In genomic region chr12:47795121-47795813, GRCh38 we compare ENCODE assay signal across 24 cellular contexts. TPM values are rescaled to one million over a fixed set of nuclear protein-coding genes. Genes with fewer than 3 reads are reported as not detected.
DNase-seq lines count a peak whose midpoint lies in the region; ATAC-seq and TF ChIP-seq lines count a peak whose summit lies in the region.
"Had no signal": no experiment of that assay in that cellular context is flagged by ENCODE, and none has a peak within 500 bp of the region (broad histone marks: within the 10 kb centered on the region; RNA-seq: fewer than 3 reads in every experiment).

No MANE protein-coding gene starts in this region.

- H3K9me3 ChIP-seq in CD4-positive, alpha-beta T cell (ENCODE audit: control insufficient read depth, low read length): no peaks in the 10 kb centered on the region
- no peaks in the 10 kb centered on the region for H3K9me3 ChIP-seq in ascending aorta
- H3K9me3 ChIP-seq: BE2C had no signal

- H3K27me3 Mint-ChIP-seq in activated CD4-positive, alpha-beta T cell treated with anti-CD3 and anti-CD28 coated beads, Interleukin-2, amount 10 ng/mL, durations not matched to agents 7 days and 5 days: no peaks in the 10 kb centered on the region
- H3K27me3 Mint-ChIP-seq in CD4-positive, alpha-beta T cell: no peaks in the 10 kb centered on the region

- no peak overlapping the region for H3K4me3 ChIP-seq in ascending aorta

- no peak overlapping the region for H3K4me3 Mint-ChIP-seq in activated CD4-positive, alpha-beta T cell treated with anti-CD3 and anti-CD28 coated beads, Interleukin-2, amount 10 ng/mL, durations not matched to agents 7 days and 5 days
- no peak overlapping the region for H3K4me3 Mint-ChIP-seq in CD4-positive, alpha-beta T cell
- no peak overlapping the region for H3K4me3 Mint-ChIP-seq in stimulated activated effector memory CD8-positive, alpha-beta T cell treated with anti-CD3 and anti-CD28 coated beads, Interleukin-12 subunit alpha, Interleukin-12 subunit beta, amount 100 ng/mL, for 72 hours
- H3K4me3 Mint-ChIP-seq: CD14-positive monocyte had no signal

- peaks cover 85 to 89% of the 10 kb centered on the region in 2 donors for H3K36me3 ChIP-seq in ascending aorta

- no peak for ATAC-seq in CD4-positive, alpha-beta T cell (ENCODE audit: poor library complexity)
- ATAC-seq in stimulated activated effector memory CD8-positive, alpha-beta T cell treated with anti-CD3 and anti-CD28 coated beads, Interleukin-12 subunit alpha, Interleukin-12 subunit beta, amount 100 ng/mL, for 72 hours: no peak
- ATAC-seq: HCT116, PC-3, Right ventricle myocardium inferior had no signal

- CTCF ChIA-PET in activated CD4-positive, alpha-beta T cell treated with anti-CD3 and anti-CD28 coated beads, Interleukin-2, amount 10 ng/mL, durations not matched to agents 7 days and 5 days (lab: Charles Lee): interaction anchor here (0.8 to 1.4 kb wide), 2 partner anchors 16 to 40 kb away, joined by 3 read pairs; no protein-coding TSS in a partner anchor
- CTCF ChIA-PET in CD4-positive, alpha-beta T cell (lab: Charles Lee): interaction anchor here (1.0 kb wide), 1 partner anchor 43 kb away, joined by 3 read pairs; no protein-coding TSS in a partner anchor
- CTCF ChIA-PET in GM10248 (lab: Yijun Ruan, JAX): interaction anchor here (31.1 to 35.8 kb wide), 2 partner anchors 40 to 69 kb away, joined by 685 to 1524 read pairs; partner anchors contain the start of genes ENDOU and RPAP3

- no peaks in the 10 kb centered on the region for H3K27me3 ChIP-seq in CD4-positive, alpha-beta T cell (ENCODE audit: control insufficient read depth, insufficient read depth, low read length)
- no peaks in the 10 kb centered on the region for H3K27me3 ChIP-seq in ascending aorta
- H3K27me3 ChIP-seq: BE2C had no signal

- intact Hi-C loops in CD4-positive, alpha-beta T cell (cut with DNase I, micrococcal nuclease): no loop called here
- intact Hi-C loops in ascending aorta (cut with DNase I): no loop called here

- peaks cover 19% of the 10 kb centered on the region for H3K4me1 Mint-ChIP-seq in activated CD4-positive, alpha-beta T cell treated with anti-CD3 and anti-CD28 coated beads, Interleukin-2, amount 10 ng/mL, durations not matched to agents 7 days and 5 days
- H3K4me1 Mint-ChIP-seq in CD4-positive, alpha-beta T cell (ENCODE audit: low read depth): peaks cover 13% of the 10 kb centered on the region
- H3K4me1 Mint-ChIP-seq in stimulated activated effector memory CD8-positive, alpha-beta T cell treated with anti-CD3 and anti-CD28 coated beads, Interleukin-12 subunit alpha, Interleukin-12 subunit beta, amount 100 ng/mL, for 72 hours: peaks cover 33% of the 10 kb centered on the region

- peaks cover 48% of the 10 kb centered on the region for H3K36me3 Mint-ChIP-seq in activated CD4-positive, alpha-beta T cell treated with anti-CD3 and anti-CD28 coated beads, Interleukin-2, amount 10 ng/mL, durations not matched to agents 7 days and 5 days (ENCODE audit: low read depth)
- H3K36me3 Mint-ChIP-seq in CD4-positive, alpha-beta T cell (ENCODE audit: low read depth): peaks cover 74% of the 10 kb centered on the region
- peaks cover 100% of the 10 kb centered on the region for H3K36me3 Mint-ChIP-seq in stimulated activated effector memory CD8-positive, alpha-beta T cell treated with anti-CD3 and anti-CD28 coated beads, Interleukin-12 subunit alpha, Interleukin-12 subunit beta, amount 100 ng/mL, for 72 hours

- H3K27ac Mint-ChIP-seq in activated CD4-positive, alpha-beta T cell treated with anti-CD3 and anti-CD28 coated beads, Interleukin-2, amount 10 ng/mL, durations not matched to agents 7 days and 5 days: peak overlapping the region; percentile 9
- H3K27ac Mint-ChIP-seq in CD4-positive, alpha-beta T cell: no peak overlapping the region
- peak overlapping the region; percentile 99 for H3K27ac Mint-ChIP-seq in stimulated activated effector memory CD8-positive, alpha-beta T cell treated with anti-CD3 and anti-CD28 coated beads, Interleukin-12 subunit alpha, Interleukin-12 subunit beta, amount 100 ng/mL, for 72 hours

- no peak for TF ChIP-seq CTCF in CD4-positive, alpha-beta T cell (IDR thresholded peaks at IDR 0.05)
- TF ChIP-seq CTCF in ascending aorta (IDR thresholded peaks at IDR 0.05): no peak
- no peak for TF ChIP-seq CTCF in GM10248 (IDR thresholded peaks at IDR 0.05; ENCODE audit: control extremely low read depth, extremely low read depth, low read depth, missing control alignments)

- H3K9me3 Mint-ChIP-seq in activated CD4-positive, alpha-beta T cell treated with anti-CD3 and anti-CD28 coated beads, Interleukin-2, amount 10 ng/mL, durations not matched to agents 7 days and 5 days: no peaks in the 10 kb centered on the region
- H3K9me3 Mint-ChIP-seq in CD4-positive, alpha-beta T cell: no peaks in the 10 kb centered on the region
- H3K9me3 Mint-ChIP-seq in stimulated activated effector memory CD8-positive, alpha-beta T cell treated with anti-CD3 and anti-CD28 coated beads, Interleukin-12 subunit alpha, Interleukin-12 subunit beta, amount 100 ng/mL, for 72 hours: no peaks in the 10 kb centered on the region

- H3K27ac ChIP-seq in CD4-positive, alpha-beta T cell (ENCODE audit: low read depth, low read length): peak overlapping the region; percentile 2
- H3K27ac ChIP-seq in ascending aorta: peak overlapping the region; percentile 7 to 20

- POLR2A ChIA-PET in activated CD4-positive, alpha-beta T cell treated with anti-CD3 and anti-CD28 coated beads, Interleukin-2, amount 10 ng/mL, durations not matched to agents 7 days and 5 days (lab: Charles Lee): no interaction called here
- POLR2A ChIA-PET in CD4-positive, alpha-beta T cell (lab: Charles Lee): no interaction called here
- POLR2A ChIA-PET in GM10248 (lab: Yijun Ruan, JAX): no interaction called here

- H3K4me1 ChIP-seq in ascending aorta: peaks cover 15 to 17% of the 10 kb centered on the region in 2 donors
- H3K4me1 ChIP-seq: BE2C had no signal

- DNase-seq in activated CD4-positive, alpha-beta T cell treated with anti-CD3 and anti-CD28 coated beads, Interleukin-2, amount 10 ng/mL, durations not matched to agents 7 days and 5 days: no peak
- DNase-seq in activated CD4-positive, alpha-beta T cell treated with anti-CD3 and anti-CD28 coated beads, Interleukin-2, amount 50 U/mL, for 1 hour: no peak
- no peak for DNase-seq in CD4-positive, alpha-beta T cell
- DNase-seq in ascending aorta (ENCODE audit: low spot score in 2 of 2) (no peak), GM10248 (ENCODE audit: extremely low spot score) (no peak), kidney tubule cell (ENCODE audit: low spot score) (no peak)
- DNase-seq in stimulated activated effector memory CD8-positive, alpha-beta T cell treated with anti-CD3 and anti-CD28 coated beads, Interleukin-12 subunit alpha, Interleukin-12 subunit beta, amount 100 ng/mL, for 72 hours (ENCODE audit: low spot score in 2 of 2): no peak
- DNase-seq: 8988T; ACHN; BE2C; DMS153; DND-41; IMR-90; KG1; MM.1S; NCI-H2029 treated with DMSO at 0.1 percent for 48 hours; NCI-H446 treated with DMSO at 0.1 percent for 48 hours; NCI-H526; NCI-H82; NK-92 treated with Interleukin-12 subunit alpha and Interleukin-12 subunit beta, amount 100 ng/mL, for 24 hours; PC-3 had no signal

RNA-seq across cellular contexts. Expression of gene SLC48A1, which starts 22.2 kb away (rescaled TPM):
- total RNA-seq in activated CD4-positive, alpha-beta T cell treated with anti-CD3 and anti-CD28 coated beads, Interleukin-2, amount 10 ng/mL, durations not matched to agents 7 days and 5 days: 1 to 10 TPM; 7.9 to 9.1 TPM
- 1 to 10 TPM; 4.5 to 5.8 TPM for total RNA-seq in CD4-positive, alpha-beta T cell
- total RNA-seq in ascending aorta: 144 TPM

RNA-seq across cellular contexts. Expression of gene HDAC7, which starts 24.4 kb away (rescaled TPM):
- 100 to 1,000 TPM; 218 to 232 TPM for total RNA-seq in activated CD4-positive, alpha-beta T cell treated with anti-CD3 and anti-CD28 coated beads, Interleukin-2, amount 10 ng/mL, durations not matched to agents 7 days and 5 days
- total RNA-seq in CD4-positive, alpha-beta T cell: 100 to 1,000 TPM; 116 to 122 TPM
- total RNA-seq in ascending aorta: 202 TPM

RNA-seq across cellular contexts. Expression of gene RAPGEF3, which starts 36.6 kb away (rescaled TPM):
- under 1 TPM in 1 of 2 experiments, not detected in 1; 0.15 TPM for total RNA-seq in activated CD4-positive, alpha-beta T cell treated with anti-CD3 and anti-CD28 coated beads, Interleukin-2, amount 10 ng/mL, durations not matched to agents 7 days and 5 days
- total RNA-seq in CD4-positive, alpha-beta T cell: under 1 TPM; 0.17 to 0.33 TPM
- 165 TPM for total RNA-seq in ascending aorta

Comparison
In these comparisons a context has a peak if more than half of its experiments do, and no peak if none do; other contexts are left out.
1. RNA of gene SLC48A1, which starts 22.2 kb away (total RNA-seq): 144 TPM in ascending aorta (single experiment); 7.9 to 9.1 TPM in activated CD4-positive, alpha-beta T cell treated with anti-CD3 and anti-CD28 coated beads, Interleukin-2, amount 10 ng/mL, durations not matched to agents 7 days and 5 days and 4.5 to 5.8 TPM in CD4-positive, alpha-beta T cell; every median in the first group is over 10 times any median in the second.
2. RNA of gene RAPGEF3, which starts 36.6 kb away (total RNA-seq): 165 TPM in ascending aorta (single experiment); 0.17 to 0.33 TPM in CD4-positive, alpha-beta T cell and 0.15 TPM in activated CD4-positive, alpha-beta T cell treated with anti-CD3 and anti-CD28 coated beads, Interleukin-2, amount 10 ng/mL, durations not matched to agents 7 days and 5 days; every median in the first group is over 100 times any median in the second.